In the genomic region with DNA sequence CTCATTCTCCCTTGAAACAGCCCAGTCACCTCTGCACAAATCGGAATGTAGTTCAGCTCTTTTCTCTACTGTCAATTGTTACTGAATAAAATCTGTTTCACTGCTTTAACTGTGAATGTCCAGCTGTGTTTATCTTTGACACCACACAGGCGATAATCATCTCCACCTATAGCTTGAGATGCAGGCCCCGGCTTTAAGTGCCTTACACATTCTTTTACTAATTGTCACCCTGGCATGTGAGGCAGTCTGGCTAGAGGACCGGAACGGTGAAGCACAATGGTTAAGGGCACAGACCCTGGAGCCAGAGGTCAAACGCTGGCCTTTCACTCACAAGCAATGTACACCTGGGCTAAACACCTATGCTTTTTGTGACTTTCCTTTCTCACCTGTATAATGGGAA, we compare ENCODE assay signal across 18 cellular contexts.
"Had no signal": no experiment of that assay in that cellular context is flagged by ENCODE, and none has a peak within 500 bp of the region (broad histone marks: within the 10 kb centered on the region; RNA-seq: fewer than 3 reads in every experiment).

No MANE protein-coding gene starts in this region.

- H3K27ac Mint-ChIP-seq: natural killer cell had no signal

- H3K4me3 ChIP-seq: coronary artery, hepatocyte, ovary, stomach, thoracic aorta, transverse colon had no signal

- H3K36me3 ChIP-seq: ovary, stomach, thoracic aorta, transverse colon had no signal

- H3K9me3 Mint-ChIP-seq: natural killer cell, neural crest cell had no signal

- H3K27ac ChIP-seq: coronary artery, hepatocyte, ovary, stomach, thoracic aorta, transverse colon had no signal

- H3K4me1 ChIP-seq: stomach, transverse colon had no signal

- DNase-seq: effector CD4-positive, alpha-beta T cell; foreskin melanocyte; head of caudate nucleus; left colon; natural killer cell; nucleus accumbens; ovary; right cardiac atrium; small intestine; stimulated activated CD4-positive, alpha-beta T cell treated with anti-CD3 and anti-CD28 coated beads, Interleukin-12 subunit alpha, Interleukin-12 subunit beta, amount 100 ng/mL, for 4 hours; stimulated activated naive CD4-positive, alpha-beta T cell; stomach; substantia nigra; transverse colon had no signal

- ATAC-seq: left colon, natural killer cell, right cardiac atrium had no signal

- H3K4me2 ChIP-seq: hepatocyte had no signal

- H3K4me3 Mint-ChIP-seq: natural killer cell, neural crest cell had no signal

- H2AFZ ChIP-seq: hepatocyte had no signal

- H3K27me3 ChIP-seq: hepatocyte, ovary, stomach, transverse colon had no signal

- H3K79me2 ChIP-seq: hepatocyte had no signal

- H3K4me1 Mint-ChIP-seq: natural killer cell had no signal

- H3K36me3 Mint-ChIP-seq: natural killer cell had no signal
